9 cellular contexts compared by ENCODE assay signal in genomic region chr15:64507293-64507802, GRCh38. TPM values are rescaled to one million over a fixed set of nuclear protein-coding genes. Genes with fewer than 3 reads are reported as not detected.
DNase-seq lines count a peak whose midpoint lies in the region; ATAC-seq and TF ChIP-seq lines count a peak whose summit lies in the region.
"Had no signal": no experiment of that assay in that cellular context is flagged by ENCODE, and none has a peak within 500 bp of the region (broad histone marks: within the 10 kb centered on the region; RNA-seq: fewer than 3 reads in every experiment).

No MANE protein-coding gene starts in this region.

- H3K27ac ChIP-seq in heart left ventricle: peak overlapping the region in 10 of 12 donors; percentile 15 to 64 (median 31)
- H3K27ac ChIP-seq: SK-N-MC had no signal

- no peak for TF ChIP-seq CTCF in heart left ventricle (IDR thresholded peaks at IDR 0.05)

- peaks cover 2 to 56% (median 35%) of the 10 kb centered on the region in 12 donors for H3K4me1 ChIP-seq in heart left ventricle

- H3K9me3 ChIP-seq in heart left ventricle: no peaks in the 10 kb centered on the region

- intact Hi-C loops in heart left ventricle (cut with DNase I): loop anchor here in 1 of 10 donors (5.0 kb wide), 1 partner anchor 40 kb away; no protein-coding TSS in a partner anchor

- no peaks in the 10 kb centered on the region for H3K27me3 ChIP-seq in heart left ventricle

- no peak for TF ChIP-seq POLR2A in heart left ventricle (IDR thresholded peaks at IDR 0.05)

- 14 to 32% (median 24%) methylated on average over 3 of the region's 3 CpGs for WGBS in heart left ventricle, 4 donors

- no peak overlapping the region for H3K4me3 ChIP-seq in heart left ventricle
- H3K4me3 ChIP-seq: SK-N-MC had no signal

- ATAC-seq in GM21529 (IDR thresholded peaks at IDR 0.05; ENCODE audit: unreplicated experiment): peak; percentile 71
- peak; percentile 89 to 100 (median 96) for ATAC-seq in heart left ventricle

- DNase-seq in ELR (ENCODE audit: low read depth) (peak; percentile 13), NCI-H2107 (lab: John Stamatoyannopoulos, UW) (peak; percentile 59), heart left ventricle (peak; percentile 68 to 83 (median 75)), putamen (ENCODE audit: low spot score) (peak; percentile 67), NCI-H1930 (lab: John Stamatoyannopoulos, UW) (no peak), NCI-H146 treated with DMSO at 0.1 percent for 48 hours (lab: John Stamatoyannopoulos, UW; ENCODE audit: unreplicated experiment) (no peak)
- peak; percentile 34 for DNase-seq in activated naive CD4-positive, alpha-beta T cell treated with Interleukin-2 at 50 U/mL for 16 hours

- H3K36me3 ChIP-seq in heart left ventricle: peaks cover 0 to 19% (median 0%) of the 10 kb centered on the region in 9 donors

RNA-seq across cellular contexts. Expression of gene ZNF609, which starts 47.0 kb away (rescaled TPM):
- 10 to 100 TPM; 12.2 to 24.5 (median 17.2) TPM for total RNA-seq in heart left ventricle
- 10 to 100 TPM in 1 of 2 donors, 1 to 10 TPM in 1; 5.8 to 13.4 TPM for polyA plus RNA-seq in heart left ventricle

Comparison
In these comparisons a context has a peak if more than half of its experiments do, and no peak if none do; other contexts are left out.
1. DNase-seq: peak in ELR (single experiment), NCI-H2107 (single experiment), activated naive CD4-positive, alpha-beta T cell treated with Interleukin-2 at 50 U/mL for 16 hours (single experiment), heart left ventricle (5 of 5) and putamen (single experiment); none in NCI-H1930 (0 of 2) and NCI-H146 treated with DMSO at 0.1 percent for 48 hours (single experiment).